8 cellular contexts compared by ENCODE assay signal in genomic region chr1:155277896-155278688, GRCh38. TPM values are rescaled to one million over a fixed set of nuclear protein-coding genes. Genes with fewer than 3 reads are reported as not detected.
DNase-seq lines count a peak whose midpoint lies in the region; ATAC-seq and TF ChIP-seq lines count a peak whose summit lies in the region.

No MANE protein-coding gene starts in this region.

- TF ChIP-seq CTCF in cardiac muscle cell (IDR thresholded peaks at IDR 0.05; ENCODE audit: low read depth, low read length) = peak; percentile 27

- DNase-seq in cardiac muscle cell (ENCODE audit: low read depth in 1 of 2, low spot score in 1 of 2) (peak; percentile 16 to 87), cardiac septum (ENCODE audit: low spot score) (no peak), NCI-H2196 (lab: John Stamatoyannopoulos, UW; ENCODE audit: unreplicated experiment) (peak; percentile 62), dermis blood vessel endothelial cell (peak; percentile 50)
- DNase-seq in activated CD4-positive, alpha-beta T cell treated with anti-CD3 and anti-CD28 coated beads, Interleukin-2, amount 50 U/mL, for 1 hour = peak; percentile 74
- peak; percentile 42 to 44 for DNase-seq in stimulated activated CD8-positive, alpha-beta memory T cell treated with anti-CD3 and anti-CD28 coated beads, Interleukin-2, amount 100 ng/mL, for 1 hour (ENCODE audit: low read depth in 2 of 2)

- no peaks in the 10 kb centered on the region for H3K9me3 ChIP-seq in cardiac muscle cell (ENCODE audit: low read depth)
- H3K9me3 ChIP-seq in mesodermal cell (ENCODE audit: control insufficient read depth, low read length) = no peaks in the 10 kb centered on the region

- H3K27me3 ChIP-seq in cardiac muscle cell = no peaks in the 10 kb centered on the region

- H3K27ac ChIP-seq in cardiac muscle cell = no peak overlapping the region
- no peak overlapping the region for H3K27ac ChIP-seq in mesodermal cell (ENCODE audit: low read depth, low read length, severe bottlenecking)

- H3K4me3 ChIP-seq in cardiac muscle cell (peak overlapping the region; percentile 74), mesodermal cell (ENCODE audit: extremely low read depth, insufficient read depth, low read length, poor library complexity, severe bottlenecking) (peak overlapping the region; percentile 72)

- H3K36me3 ChIP-seq in cardiac muscle cell (no peaks in the 10 kb centered on the region), mesodermal cell (ENCODE audit: control insufficient read depth, insufficient read depth, low read length) (no peaks in the 10 kb centered on the region)

- intact Hi-C loops in cardiac septum (cut with DNase I) = loop anchor here (1.0 to 2.0 kb wide), 2 partner anchors 31 to 46 kb away; partner anchors contain the start of gene FDPS

- H3K4me1 ChIP-seq in cardiac muscle cell (ENCODE audit: low read depth) = peaks cover 4% of the 10 kb centered on the region
- H3K4me1 ChIP-seq in mesodermal cell (ENCODE audit: control insufficient read depth, insufficient read depth, low read length, poor library complexity, severe bottlenecking) = peaks cover 3% of the 10 kb centered on the region

- no peak for ATAC-seq in HG03159 (IDR thresholded peaks at IDR 0.05; ENCODE audit: unreplicated experiment)

- 0 to 1% methylated on average over 16 to 20 of the region's 29 CpGs for WGBS in mesodermal cell (ENCODE audit: insufficient coverage in 2 of 2), 2 experiments

RNA-seq across cellular contexts. Expression of gene HCN3, which starts 0.8 kb away (rescaled TPM):
- 1.7 and 3.5 TPM in 2 replicates for total RNA-seq in cardiac muscle cell
- 3.7 and 12.9 TPM in 2 replicates for polyA plus RNA-seq in cardiac muscle cell
- total RNA-seq in cardiac septum = 2.2 TPM
- total RNA-seq in dermis blood vessel endothelial cell = 0.84 and 0.85 TPM in 2 replicates
- polyA plus RNA-seq in mesodermal cell (2013, experiment 1 of 2) = 7.9 TPM
- 5.0 TPM for polyA plus RNA-seq in mesodermal cell (2013, experiment 2 of 2)

RNA-seq across cellular contexts. Expression of gene CLK2, which starts 4.8 kb away (rescaled TPM):
- total RNA-seq in cardiac muscle cell (57.3 and 65.3 TPM in 2 replicates), cardiac septum (24.7 TPM), dermis blood vessel endothelial cell (24.5 and 35.9 TPM in 2 replicates)
- polyA plus RNA-seq in cardiac muscle cell = 45.1 and 68.5 TPM in 2 replicates
- 59.9 TPM for polyA plus RNA-seq in mesodermal cell (2013, experiment 1 of 2)
- 59.1 TPM for polyA plus RNA-seq in mesodermal cell (2013, experiment 2 of 2)

RNA-seq across cellular contexts. Expression of gene SCAMP3, which starts 15.9 kb away (rescaled TPM):
- total RNA-seq in cardiac muscle cell (67.3 and 109 TPM in 2 replicates), cardiac septum (61.5 TPM), dermis blood vessel endothelial cell (38.3 and 46.3 TPM in 2 replicates)
- 100 and 172 TPM in 2 replicates for polyA plus RNA-seq in cardiac muscle cell
- polyA plus RNA-seq in mesodermal cell (2013, experiment 1 of 2) = 66.3 TPM
- 54.7 TPM for polyA plus RNA-seq in mesodermal cell (2013, experiment 2 of 2)

RNA-seq across cellular contexts. Expression of gene ENTREP3, which starts 22.8 kb away (rescaled TPM):
- total RNA-seq in cardiac muscle cell (39.5 and 46.2 TPM in 2 replicates), cardiac septum (15.5 TPM), dermis blood vessel endothelial cell (6.5 and 12.3 TPM in 2 replicates)
- 42.0 and 59.2 TPM in 2 replicates for polyA plus RNA-seq in cardiac muscle cell
- 62.6 TPM for polyA plus RNA-seq in mesodermal cell (2013, experiment 1 of 2)
- 54.7 TPM for polyA plus RNA-seq in mesodermal cell (2013, experiment 2 of 2)

RNA-seq across cellular contexts. Expression of gene PKLR, which starts 23.1 kb away (rescaled TPM):
- total RNA-seq in cardiac muscle cell (0.06 TPM in 1 of 2 replicates, not detected in the other), cardiac septum (not detected), dermis blood vessel endothelial cell (0.05 TPM in 1 of 2 replicates, not detected in the other)
- polyA plus RNA-seq in cardiac muscle cell = not detected in 2 replicates
- not detected for polyA plus RNA-seq in mesodermal cell (2013, experiment 1 of 2)
- polyA plus RNA-seq in mesodermal cell (2013, experiment 2 of 2) = not detected
